Comparison of ENCODE assay signal across 20 cellular contexts in genomic region chr5:39588176-39588575, GRCh38.
"Had no signal": no experiment of that assay in that cellular context is flagged by ENCODE, and none has a peak within 500 bp of the region (broad histone marks: within the 10 kb centered on the region; RNA-seq: fewer than 3 reads in every experiment).

No MANE protein-coding gene starts in this region.

- H3K4me3 ChIP-seq: lower lobe of right lung, pancreas, smooth muscle cell, stomach, thyroid gland, vagina had no signal

- H3K36me3 ChIP-seq: lower lobe of right lung, pancreas, stomach, thyroid gland, vagina had no signal

- H3K27ac ChIP-seq: lower lobe of right lung, pancreas, stomach, thyroid gland, vagina had no signal

- DNase-seq: cortex of kidney; effector memory CD8-positive, alpha-beta T cell; left ventricle myocardium superior; lower lobe of right lung; natural killer cell; occipital lobe; pancreas; stimulated activated CD4-positive, alpha-beta T cell treated with anti-CD3 and anti-CD28 coated beads, Interleukin-12 subunit alpha, Interleukin-12 subunit beta, amount 100 ng/mL, for 4 hours; stimulated activated CD4-positive, alpha-beta T cell treated with anti-CD3 and anti-CD28 coated beads, Interleukin-1b, Interleukin-23, amount 100 ng/mL, for 48 hours; stimulated activated CD4-positive, alpha-beta T cell treated with anti-CD3 and anti-CD28 coated beads, Interleukin-4, amount 100 ng/mL, for 1 hour; stimulated activated CD8-positive, alpha-beta memory T cell treated with anti-CD3 and anti-CD28 coated beads, Interleukin-4, amount 100 ng/mL, for 48 hours; stimulated activated naive CD4-positive, alpha-beta T cell; stomach; thyroid gland; trophoblast cell had no signal

- H3K27me3 ChIP-seq: pancreas, stomach, thyroid gland, vagina had no signal

- H3K4me2 ChIP-seq: smooth muscle cell had no signal

- H3K4me1 ChIP-seq: lower lobe of right lung, pancreas, stomach, vagina had no signal

- FAIRE-seq: frontal cortex, keratinocyte, pancreas had no signal

- ATAC-seq: effector memory CD8-positive, alpha-beta T cell; left ventricle myocardium superior; lower lobe of right lung; natural killer cell; pancreas; sciatic nerve had no signal

- H3K9me3 ChIP-seq: lower lobe of right lung, pancreas, stomach, thyroid gland, vagina had no signal
